Comparison of ENCODE assay signal across 9 cellular contexts in the genomic region with DNA sequence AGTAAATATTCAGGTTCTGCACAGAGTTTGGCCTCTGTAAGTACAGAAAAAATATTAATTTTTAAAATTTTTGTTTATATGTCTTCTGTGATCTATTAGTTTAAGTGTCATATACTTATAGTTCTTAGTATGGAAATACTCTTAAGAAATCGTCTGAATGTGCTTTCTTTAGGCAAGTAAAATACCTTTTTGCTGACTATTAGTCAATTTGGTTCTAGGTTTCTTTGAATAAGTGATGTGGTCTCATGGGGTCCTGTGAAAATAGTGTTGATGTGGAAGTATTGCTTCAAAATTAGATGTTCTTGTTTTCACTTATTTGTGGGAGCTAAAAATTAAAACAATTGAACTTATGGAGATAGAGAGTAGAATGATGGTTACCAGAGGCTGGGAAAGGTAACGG.
"Had no signal": no experiment of that assay in that cellular context is flagged by ENCODE, and none has a peak within 500 bp of the region (broad histone marks: within the 10 kb centered on the region; RNA-seq: fewer than 3 reads in every experiment).

No MANE protein-coding gene starts in this region.

- H2AFZ ChIP-seq: GM23248 had no signal

- H3K4me3 Mint-ChIP-seq: HFFc6, IgD-negative memory B cell had no signal

- H3K4me1 ChIP-seq: HAP-1 had no signal

- H3K9me3 Mint-ChIP-seq: HFFc6, IgD-negative memory B cell had no signal

- H3K4me3 ChIP-seq: GM23248, HAP-1 had no signal

- H3K9me3 ChIP-seq: HAP-1 had no signal

- DNase-seq: GM23248, GOT3, H7, HFFc6, KG1 had no signal

- ATAC-seq: HCT116 had no signal

- H3K27ac ChIP-seq: GM23248, HL-60 had no signal

- H3K27me3 Mint-ChIP-seq: IgD-negative memory B cell had no signal

- H3K9ac ChIP-seq: GM23248 had no signal

- H3K27ac Mint-ChIP-seq: HFFc6, IgD-negative memory B cell had no signal
